Comparison of ENCODE assay signal across 10 cellular contexts in genomic region chr5:1494780-1495524, GRCh38. TPM values are rescaled to one million over a fixed set of nuclear protein-coding genes. Genes with fewer than 3 reads are reported as not detected.
A peak's percentile ranks its signal among the peaks of the same experiment; 100 is the strongest.
DNase-seq lines count a peak whose midpoint lies in the region; ATAC-seq and TF ChIP-seq lines count a peak whose summit lies in the region.
"Had no signal": no experiment of that assay in that cellular context is flagged by ENCODE, and none has a peak within 500 bp of the region (broad histone marks: within the 10 kb centered on the region; RNA-seq: fewer than 3 reads in every experiment).

No MANE protein-coding gene starts in this region.

- no peaks in the 10 kb centered on the region for H3K9me3 ChIP-seq in mononuclear cell (ENCODE audit: low read depth, low read length)
- no peaks in the 10 kb centered on the region for H3K9me3 ChIP-seq in PC-9 (ENCODE audit: insufficient read depth, low read depth)
- no peaks in the 10 kb centered on the region for H3K9me3 ChIP-seq in vagina

- H3K79me2 ChIP-seq in PC-9 (ENCODE audit: low read depth): peaks cover 5% of the 10 kb centered on the region; the same call in 1 of the 2 replicates

- TF ChIP-seq POLR2A in vagina (IDR thresholded peaks at IDR 0.05): no peak

- H3K27ac ChIP-seq in PC-9: no peak overlapping the region
- no peak overlapping the region for H3K27ac ChIP-seq in vagina

- ATAC-seq in GM18517 (IDR thresholded peaks at IDR 0.05; ENCODE audit: unreplicated experiment) (peak; percentile 22), HG02642 (IDR thresholded peaks at IDR 0.05; ENCODE audit: poor library complexity, unreplicated experiment) (peak; percentile 36)

- H3K4me1 ChIP-seq in mononuclear cell (ENCODE audit: insufficient read depth, low read length) (peaks cover 88% of the 10 kb centered on the region), PC-9 (replicated peaks; ENCODE audit: insufficient read depth) (no peaks in the 10 kb centered on the region), vagina (peaks cover 17% of the 10 kb centered on the region)

- H2AFZ ChIP-seq in PC-9: no peak overlapping the region

- H3F3A ChIP-seq in PC-9 (ENCODE audit: insufficient read depth, low read depth): peaks cover 21% of the 10 kb centered on the region

- peaks cover 69% of the 10 kb centered on the region for H4K20me1 ChIP-seq in PC-9 (ENCODE audit: insufficient read depth)

- H3K4me2 ChIP-seq in PC-9: no peak overlapping the region

- no peak for TF ChIP-seq CTCF in PC-9 (conservative IDR thresholded peaks at IDR 0.05)
- no peak for TF ChIP-seq CTCF in vagina (IDR thresholded peaks at IDR 0.05)

- H3K9me2 ChIP-seq in PC-9 (ENCODE audit: insufficient read depth): no peaks in the 10 kb centered on the region

- H3K27me3 ChIP-seq in mononuclear cell (ENCODE audit: insufficient read depth, low read length): no peaks in the 10 kb centered on the region
- no peaks in the 10 kb centered on the region for H3K27me3 ChIP-seq in PC-9 (ENCODE audit: insufficient read depth, low read depth)
- no peaks in the 10 kb centered on the region for H3K27me3 ChIP-seq in vagina

- H3K4me3 ChIP-seq in mononuclear cell (ENCODE audit: low read length): peak overlapping the region; percentile 18
- no peak overlapping the region for H3K4me3 ChIP-seq in PC-9
- H3K4me3 ChIP-seq in vagina: no peak overlapping the region

- intact Hi-C loops in PC-9 (cut with micrococcal nuclease; ENCODE audit: unreplicated experiment): no loop called here
- intact Hi-C loops in vagina (cut with DNase I): no loop called here

- peak; percentile 84 for DNase-seq in SIG-M5 treated with dmso at 0.1 percent for 504 hours (lab: John Stamatoyannopoulos, UW; ENCODE audit: unreplicated experiment)
- DNase-seq in DMS153 treated with DMSO at 0.1 percent for 48 hours (lab: John Stamatoyannopoulos, UW; ENCODE audit: unreplicated experiment): no peak
- no peak for DNase-seq in PC-9
- no peak for DNase-seq in cerebellar cortex (ENCODE audit: low spot score)
- DNase-seq in vagina (ENCODE audit: extremely low spot score in 2 of 2): no peak

- POLR2A ChIA-PET in PC-9 (lab: Charles Lee; ENCODE audit: unreplicated experiment): no interaction called here

- H3K36me3 ChIP-seq in PC-9 (ENCODE audit: low read depth): no peaks in the 10 kb centered on the region; the same call in 1 of the 2 replicates
- H3K36me3 ChIP-seq in vagina: peaks cover 0 to 32% of the 10 kb centered on the region in 2 donors

- CTCF ChIA-PET in PC-9 (lab: Charles Lee): no interaction called here

- no TSS peak for BruUV-seq in PC-9 (replicated peaks; lab: Mats Ljungman, UMichigan)

RNA-seq across cellular contexts. Expression of gene LPCAT1, which starts 28.8 kb away (rescaled TPM):
- total RNA-seq in mononuclear cell (27.1 TPM), PC-9 (2021) (90.6 and 96.1 TPM in 2 replicates), vagina (29.7 TPM)

RNA-seq across cellular contexts. Expression of gene SLC6A3, which starts 49.7 kb away (rescaled TPM):
- total RNA-seq in mononuclear cell (not detected), PC-9 (2021) (not detected in 2 replicates), vagina (0.49 TPM)
- total RNA-seq: lower leg skin, temporal lobe had no signal
